ENCODE assay signal across 1 cellular context in the genomic region with DNA sequence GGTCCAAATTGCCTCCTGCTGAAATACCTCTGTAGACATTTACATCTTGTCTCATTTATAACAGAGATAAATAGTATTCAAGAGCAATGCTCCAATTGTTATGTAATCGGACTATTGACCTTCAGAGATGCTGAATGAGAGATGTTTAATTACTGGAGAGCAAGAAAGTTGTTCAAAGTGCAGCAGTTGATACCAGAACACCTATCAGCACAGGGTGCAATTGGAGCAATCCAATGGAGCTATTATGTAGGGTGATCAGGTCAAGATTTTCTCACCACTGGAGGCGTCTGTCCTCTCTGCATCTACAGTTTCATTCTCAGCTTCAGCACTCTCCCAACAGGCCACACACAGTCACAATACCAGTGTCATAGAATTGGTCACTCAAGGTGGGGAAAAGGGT.
A peak's percentile ranks its signal among the peaks of the same experiment; 100 is the strongest.
TF ChIP-seq lines count a peak whose summit lies in the region.

No MANE protein-coding gene starts in this region.

TF ChIP-seq in K562, 482 proteins besides CTCF, POLR2A, EP300 and RAD21 (continued from another document):
- TF ChIP-seq, protein P1, sequence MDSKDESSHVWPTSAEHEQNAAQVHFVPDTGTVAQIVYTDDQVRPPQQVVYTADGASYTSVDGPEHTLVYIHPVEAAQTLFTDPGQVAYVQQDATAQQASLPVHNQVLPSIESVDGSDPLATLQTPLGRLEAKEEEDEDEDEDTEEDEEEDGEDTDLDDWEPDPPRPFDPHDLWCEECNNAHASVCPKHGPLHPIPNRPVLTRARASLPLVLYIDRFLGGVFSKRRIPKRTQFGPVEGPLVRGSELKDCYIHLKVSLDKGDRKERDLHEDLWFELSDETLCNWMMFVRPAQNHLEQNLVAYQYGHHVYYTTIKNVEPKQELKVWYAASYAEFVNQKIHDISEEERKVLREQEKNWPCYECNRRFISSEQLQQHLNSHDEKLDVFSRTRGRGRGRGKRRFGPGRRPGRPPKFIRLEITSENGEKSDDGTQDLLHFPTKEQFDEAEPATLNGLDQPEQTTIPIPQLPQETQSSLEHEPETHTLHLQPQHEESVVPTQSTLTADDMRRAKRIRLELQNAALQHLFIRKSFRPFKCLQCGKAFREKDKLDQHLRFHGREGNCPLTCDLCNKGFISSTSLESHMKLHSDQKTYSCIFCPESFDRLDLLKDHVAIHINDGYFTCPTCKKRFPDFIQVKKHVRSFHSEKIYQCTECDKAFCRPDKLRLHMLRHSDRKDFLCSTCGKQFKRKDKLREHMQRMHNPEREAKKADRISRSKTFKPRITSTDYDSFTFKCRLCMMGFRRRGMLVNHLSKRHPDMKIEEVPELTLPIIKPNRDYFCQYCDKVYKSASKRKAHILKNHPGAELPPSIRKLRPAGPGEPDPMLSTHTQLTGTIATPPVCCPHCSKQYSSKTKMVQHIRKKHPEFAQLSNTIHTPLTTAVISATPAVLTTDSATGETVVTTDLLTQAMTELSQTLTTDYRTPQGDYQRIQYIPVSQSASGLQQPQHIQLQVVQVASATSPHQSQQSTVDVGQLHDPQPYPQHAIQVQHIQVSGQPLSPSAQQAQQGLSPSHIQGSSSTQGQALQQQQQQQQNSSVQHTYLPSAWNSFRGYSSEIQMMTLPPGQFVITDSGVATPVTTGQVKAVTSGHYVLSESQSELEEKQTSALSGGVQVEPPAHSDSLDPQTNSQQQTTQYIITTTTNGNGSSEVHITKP (IDR thresholded peaks at IDR 0.05; ENCODE audit: partially characterized antibody): peak; percentile 48
